Comparison of ENCODE assay signal across 7 cellular contexts in the genomic region with DNA sequence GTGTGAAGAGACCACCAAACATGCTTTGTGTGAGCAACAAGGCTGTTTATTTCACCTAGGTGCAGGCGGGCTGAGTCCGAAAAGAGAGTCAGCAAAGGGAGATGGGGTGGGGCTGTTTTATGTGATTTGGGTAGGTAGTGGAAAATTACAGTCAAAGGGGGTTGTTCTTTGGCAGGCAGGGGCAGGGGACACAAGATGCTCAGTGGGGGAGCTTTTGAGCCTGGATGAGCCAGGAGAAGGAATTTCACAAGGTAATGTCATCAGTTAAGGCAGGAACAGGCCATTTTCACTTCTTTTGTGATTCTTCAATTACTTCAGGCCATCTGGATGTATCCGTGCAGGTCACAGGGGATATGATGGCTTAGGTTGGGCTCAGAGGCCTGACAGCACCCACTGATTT. TPM values are rescaled to one million over a fixed set of nuclear protein-coding genes. Genes with fewer than 3 reads are reported as not detected.
DNase-seq lines count a peak whose midpoint lies in the region; ATAC-seq, FAIRE-seq and TF ChIP-seq lines count a peak whose summit lies in the region.
"Not testable (repeated sequence)": the region's sequence is repeated elsewhere in the genome, so short reads cannot be mapped to it uniquely, and the experiment has no call there.

No MANE protein-coding gene starts in this region.

- not testable (repeated sequence) for H3K4me3 ChIP-seq in GM23338; mammary epithelial cell (replicated peaks in 1 of 3; ENCODE audit: insufficient read depth in 1 of 3, low read depth in 2 of 3, low read length in 3 of 3); hepatocyte; kidney (ENCODE audit: low read length in 2 of 2); urinary bladder (ENCODE audit: low read depth, low read length)
- peak overlapping the region; percentile 19; the same call in 1 of the 2 replicates for H3K4me3 ChIP-seq in HUES6 (ENCODE audit: low read depth, low read length)

- DNase-seq in GM23338 (ENCODE audit: low spot score) = peak; percentile 54
- DNase-seq in mammary epithelial cell; hepatocyte (ENCODE audit: low spot score); kidney: not testable (repeated sequence)
- DNase-seq in osteocyte (ENCODE audit: extremely low spot score, unreplicated experiment) = peak; percentile 34

- H3K9me3 Mint-ChIP-seq in GM23338; osteocyte (ENCODE audit: unreplicated experiment): not testable (repeated sequence)

- H3K4me1 ChIP-seq in GM23338 (ENCODE audit: insufficient read depth) (peaks cover 11% of the 10 kb centered on the region; the same call in 1 of the 2 replicates), HUES6 (ENCODE audit: control insufficient read depth, insufficient read depth, low read length) (peaks cover 23% of the 10 kb centered on the region)
- not testable (repeated sequence) for H3K4me1 ChIP-seq in mammary epithelial cell (ENCODE audit: insufficient read depth, low read length); hepatocyte (ENCODE audit: insufficient read depth); kidney (ENCODE audit: control insufficient read depth in 1 of 2, insufficient read depth in 1 of 2, low read depth in 1 of 2, low read length in 2 of 2); urinary bladder (ENCODE audit: insufficient read depth)

- FAIRE-seq in kidney (lab: Jason Lieb, UNC) = not testable (repeated sequence)

- H3K9me2 ChIP-seq in GM23338 (ENCODE audit: insufficient read depth); hepatocyte (replicated peaks; ENCODE audit: insufficient read depth): not testable (repeated sequence)

- peaks cover 12% of the 10 kb centered on the region; the same call in 2 of the 3 replicates for H3K4me1 Mint-ChIP-seq in GM23338
- not testable (repeated sequence) for H3K4me1 Mint-ChIP-seq in osteocyte (ENCODE audit: unreplicated experiment)

- ATAC-seq in GM23338 = peak; percentile 32; the same call in 1 of the 3 replicates

- H3K9ac ChIP-seq in HUES6 (ENCODE audit: low read length) = peak overlapping the region; percentile 84
- H3K9ac ChIP-seq in mammary epithelial cell (ENCODE audit: insufficient read depth, low read length); kidney (ENCODE audit: low read length in 2 of 2): not testable (repeated sequence)

- in situ Hi-C loops in mammary epithelial cell (cut with MboI; ENCODE audit: low sequenced_read_pairs in 2 of 2) = not testable (repeated sequence)

- WGBS in mammary epithelial cell (ENCODE audit: low coverage, missing lambda C conversion rate) = 100% methylated on average over 3 of the region's 3 CpGs
- WGBS in hepatocyte (ENCODE audit: low lambda C conversion rate, missing lambda C conversion rate) = 78% methylated on average over 3 of the region's 3 CpGs
- 73% methylated on average over 3 of the region's 3 CpGs for WGBS in urinary bladder

- not testable (repeated sequence) for H3K36me3 Mint-ChIP-seq in GM23338 (ENCODE audit: low read depth)
- peaks cover 17% of the 10 kb centered on the region for H3K36me3 Mint-ChIP-seq in osteocyte (ENCODE audit: unreplicated experiment)

- CTCF ChIA-PET in mammary epithelial cell (lab: Charles Lee; ENCODE audit: low non-redundant PET) = interaction anchor here (0.6 kb wide), 1 partner anchor 8 kb away, joined by 8 read pairs; no protein-coding TSS in a partner anchor

- H3K27ac ChIP-seq in GM23338 (ENCODE audit: low read depth) (peak overlapping the region; percentile 72), HUES6 (ENCODE audit: low read depth, low read length) (peak overlapping the region; percentile 73), hepatocyte (peak overlapping the region; percentile 97), kidney (ENCODE audit: low read depth in 2 of 2, low read length in 2 of 2) (peak overlapping the region; percentile 7 to 24), urinary bladder (ENCODE audit: low read depth) (peak overlapping the region; percentile 56)
- H3K27ac ChIP-seq in mammary epithelial cell (ENCODE audit: insufficient read depth, low read depth, low read length) = not testable (repeated sequence)

- not testable (repeated sequence) for TF ChIP-seq CTCF in GM23338 (conservative IDR thresholded peaks at IDR 0.05; ENCODE audit: low read depth in 2 of 2); mammary epithelial cell (conservative IDR thresholded peaks at IDR 0.05 in 1 of 2, IDR thresholded peaks at IDR 0.05 in 1 of 2; ENCODE audit: extremely low read depth in 1 of 2, insufficient read depth in 1 of 2, low read depth in 1 of 2, low read length in 2 of 2); hepatocyte (IDR thresholded peaks at IDR 0.05; ENCODE audit: poor library complexity); kidney (IDR thresholded peaks at IDR 0.05; ENCODE audit: borderline replicate concordance, extremely low read depth, insufficient read depth); osteocyte (IDR thresholded peaks at IDR 0.05)

- BruUV-seq in mammary epithelial cell (replicated peaks; lab: Mats Ljungman, UMichigan) = TSS peak; percentile 82

- not testable (repeated sequence) for H3K4me3 Mint-ChIP-seq in GM23338; osteocyte (ENCODE audit: unreplicated experiment)

- H3K9me3 ChIP-seq in HUES6 (ENCODE audit: control insufficient read depth, insufficient read depth, low read depth, low read length); mammary epithelial cell (replicated peaks; ENCODE audit: insufficient read depth, low read length); hepatocyte (ENCODE audit: low read depth); kidney (ENCODE audit: control insufficient read depth in 1 of 2, low read length in 2 of 2): not testable (repeated sequence)

- not testable (repeated sequence) for H3K27me3 Mint-ChIP-seq in GM23338 (ENCODE audit: insufficient read depth, low read depth, poor library complexity); osteocyte (ENCODE audit: unreplicated experiment)

- H3K36me3 ChIP-seq in GM23338 (ENCODE audit: insufficient read depth); HUES6 (ENCODE audit: control insufficient read depth, insufficient read depth, low read length); mammary epithelial cell (ENCODE audit: insufficient read depth, low read length); hepatocyte (replicated peaks; ENCODE audit: insufficient read depth, low read depth); kidney (ENCODE audit: control insufficient read depth in 1 of 2, insufficient read depth in 2 of 2, low read length in 2 of 2); urinary bladder (ENCODE audit: insufficient read depth): not testable (repeated sequence)

- peak overlapping the region; percentile 22; the same call in 1 of the 2 replicates for H3K4me2 ChIP-seq in GM23338
- H3K4me2 ChIP-seq in mammary epithelial cell (ENCODE audit: insufficient read depth, low read depth, low read length); hepatocyte: not testable (repeated sequence)

- not testable (repeated sequence) for H3K79me2 ChIP-seq in GM23338 (replicated peaks; ENCODE audit: insufficient read depth); mammary epithelial cell (ENCODE audit: insufficient read depth, low read length); hepatocyte

- H2AFZ ChIP-seq in GM23338, hepatocyte: not testable (repeated sequence)
- peak overlapping the region; percentile 51 for H2AFZ ChIP-seq in mammary epithelial cell (ENCODE audit: low read depth, low read length)

- dilution Hi-C loops in mammary epithelial cell (cut with HindIII; ENCODE audit: low sequenced_read_pairs) = not testable (repeated sequence)

- not testable (repeated sequence) for H3K27me3 ChIP-seq in GM23338 (ENCODE audit: insufficient read depth); HUES6 (ENCODE audit: control insufficient read depth, insufficient read depth, low read length); mammary epithelial cell (ENCODE audit: insufficient read depth, low read length); hepatocyte

- not testable (repeated sequence) for H3F3A ChIP-seq in GM23338 (replicated peaks; ENCODE audit: low read depth)

- not testable (repeated sequence) for H4K20me1 ChIP-seq in GM23338 (replicated peaks; ENCODE audit: insufficient read depth); mammary epithelial cell (ENCODE audit: insufficient read depth, low read length); hepatocyte (ENCODE audit: insufficient read depth, poor library complexity, severe bottlenecking)

- peak overlapping the region; percentile 24 for H3K27ac Mint-ChIP-seq in GM23338
- H3K27ac Mint-ChIP-seq in osteocyte (ENCODE audit: unreplicated experiment) = not testable (repeated sequence)

- intact Hi-C loops in mammary epithelial cell (cut with micrococcal nuclease); kidney (cut with DNase I): not testable (repeated sequence)

RNA-seq across cellular contexts. Expression of gene CDKL3, which starts 21.5 kb away (rescaled TPM):
- total RNA-seq in GM23338 (2014; rRNA removed; shearing (Covaris generic)) = 0.35 and 0.97 TPM in 2 replicates
- polyA plus RNA-seq in GM23338 (2016; fragmentation: Nextera tagmentation; extraction: Ambion mirVana) (2.8 and 2.9 TPM in 2 replicates), mammary epithelial cell (0.43 TPM), hepatocyte (1.1 and 1.4 TPM in 2 replicates), kidney (ENCODE audit: insufficient read depth, low read depth, low replicate concordance) (2.7 TPM), urinary bladder (2.1 TPM)
- total RNA-seq in mammary epithelial cell (under 1 TPM; 0.71 to 0.83 TPM), hepatocyte (1.4 and 3.4 TPM in 2 replicates), kidney (3.1 TPM), osteocyte (3.3 and 3.9 TPM in 2 replicates), urinary bladder (6.0 TPM)
- not detected for polyA minus RNA-seq in mammary epithelial cell

RNA-seq across cellular contexts. Expression of gene UBE2B, which starts 25.9 kb away (rescaled TPM):
- 19.3 and 22.1 TPM in 2 replicates for total RNA-seq in GM23338 (2014; rRNA removed; shearing (Covaris generic))
- polyA plus RNA-seq in GM23338 (2016; fragmentation: Nextera tagmentation; extraction: Ambion mirVana) = 184 and 187 TPM in 2 replicates
- total RNA-seq in mammary epithelial cell = 10 to 100 TPM; 37.2 to 83.3 TPM
- polyA plus RNA-seq in mammary epithelial cell = 29.6 TPM
- polyA minus RNA-seq in mammary epithelial cell = 14.2 TPM
- 78.9 and 82.0 TPM in 2 replicates for total RNA-seq in hepatocyte
- 117 and 128 TPM in 2 replicates for polyA plus RNA-seq in hepatocyte
- total RNA-seq in kidney = 74.3 TPM
- polyA plus RNA-seq in kidney (ENCODE audit: insufficient read depth, low read depth, low replicate concordance) = 82.7 TPM
- 106 and 114 TPM in 2 replicates for total RNA-seq in osteocyte
- 80.4 TPM for total RNA-seq in urinary bladder
- 81.8 TPM for polyA plus RNA-seq in urinary bladder
